In the genomic region with DNA sequence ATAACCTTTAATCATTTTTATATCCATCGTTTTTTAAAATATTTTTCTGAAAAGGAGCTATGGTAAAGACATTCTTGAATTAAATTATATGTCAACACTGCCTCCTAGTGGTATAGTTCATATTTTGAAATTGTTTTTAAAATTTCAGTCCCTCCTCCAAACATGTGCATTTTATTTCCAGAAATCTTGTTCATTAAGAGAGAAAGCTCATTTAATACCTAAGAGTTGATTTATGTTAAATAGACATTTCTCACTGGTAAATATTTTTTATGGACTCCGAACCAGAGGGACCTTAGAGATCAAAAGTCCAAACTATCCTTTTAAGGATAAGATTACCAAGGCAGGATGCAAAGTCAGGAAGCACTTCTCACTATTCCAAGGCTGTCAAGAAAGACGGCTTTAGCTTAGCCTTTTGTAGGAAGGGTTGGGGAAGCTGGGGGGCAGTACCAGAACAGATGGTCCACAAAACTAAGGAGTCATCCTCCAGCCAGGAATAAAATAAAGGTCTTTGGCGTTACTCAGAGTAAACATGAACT, we compare ENCODE assay signal across 9 cellular contexts. TPM values are rescaled to one million over a fixed set of nuclear protein-coding genes. Genes with fewer than 3 reads are reported as not detected.
DNase-seq lines count a peak whose midpoint lies in the region; ATAC-seq lines count a peak whose summit lies in the region.
"Had no signal": no experiment of that assay in that cellular context is flagged by ENCODE, and none has a peak within 500 bp of the region (broad histone marks: within the 10 kb centered on the region; RNA-seq: fewer than 3 reads in every experiment).

No MANE protein-coding gene starts in this region.

- peaks cover 6% of the 10 kb centered on the region for H3K27me3 Mint-ChIP-seq in activated T-helper 17 cell treated with anti-CD3 and anti-CD28 coated beads, Interleukin-2, amount 50 U/mL, for 72 hours

- peak overlapping the region; percentile 86 for H3K4me3 Mint-ChIP-seq in activated T-helper 17 cell treated with anti-CD3 and anti-CD28 coated beads, Interleukin-2, amount 50 U/mL, for 72 hours

- no peaks in the 10 kb centered on the region for H3K36me3 Mint-ChIP-seq in activated T-helper 17 cell treated with anti-CD3 and anti-CD28 coated beads, Interleukin-2, amount 50 U/mL, for 72 hours (ENCODE audit: low read depth)

- peaks cover 10% of the 10 kb centered on the region for H3K4me1 Mint-ChIP-seq in activated T-helper 17 cell treated with anti-CD3 and anti-CD28 coated beads, Interleukin-2, amount 50 U/mL, for 72 hours

- H3K27ac Mint-ChIP-seq in activated T-helper 17 cell treated with anti-CD3 and anti-CD28 coated beads, Interleukin-2, amount 50 U/mL, for 72 hours, result peak overlapping the region; percentile 93

- DNase-seq in NCI-H2081 (lab: John Stamatoyannopoulos, UW) (peak; percentile 28 to 30), NCI-H2081 treated with DMSO at 0.1 percent for 48 hours (lab: John Stamatoyannopoulos, UW) (no peak), NCI-H2029 (lab: John Stamatoyannopoulos, UW) (peak; percentile 34), globus pallidus (ENCODE audit: low spot score) (peak; percentile 48), pons (ENCODE audit: low spot score) (peak; percentile 72), nucleus accumbens (lab: John Stamatoyannopoulos, UW) (no peak)

- H3K9me3 Mint-ChIP-seq in activated T-helper 17 cell treated with anti-CD3 and anti-CD28 coated beads, Interleukin-2, amount 50 U/mL, for 72 hours, result no peaks in the 10 kb centered on the region

- no peak for ATAC-seq in activated T-helper 17 cell treated with anti-CD3 and anti-CD28 coated beads, Interleukin-2, amount 50 U/mL, for 72 hours (replicated peaks)
- ATAC-seq in HG03460 (IDR thresholded peaks at IDR 0.05; ENCODE audit: unreplicated experiment), result no peak

RNA-seq across cellular contexts. Expression of a gene that starts 21.6 kb away (rescaled TPM):
- not detected for total RNA-seq in activated T-helper 17 cell treated with anti-CD3 and anti-CD28 coated beads, Interleukin-2, amount 50 U/mL, for 72 hours
- total RNA-seq: Daoy had no signal

Comparison
In these comparisons a context has a peak if more than half of its experiments do, and no peak if none do; other contexts are left out.
1. DNase-seq: peak in NCI-H2081 (2 of 2), NCI-H2029 (single experiment), globus pallidus (single experiment) and pons (single experiment); none in NCI-H2081 treated with DMSO at 0.1 percent for 48 hours (single experiment) and nucleus accumbens (0 of 56).